Comparison of ENCODE assay signal across 17 cellular contexts in genomic region chr3:12968541-12968940, GRCh38.
DNase-seq lines count a peak whose midpoint lies in the region; ATAC-seq and TF ChIP-seq lines count a peak whose summit lies in the region.
"Had no signal": no experiment of that assay in that cellular context is flagged by ENCODE, and none has a peak within 500 bp of the region (broad histone marks: within the 10 kb centered on the region; RNA-seq: fewer than 3 reads in every experiment).

No MANE protein-coding gene starts in this region.

- no peaks in the 10 kb centered on the region for H3K36me3 ChIP-seq in right atrium auricular region
- H3K36me3 ChIP-seq: ovary, stomach had no signal

- no peaks in the 10 kb centered on the region for H3K9me3 Mint-ChIP-seq in T-helper 2 cell treated with Interferon-gamma antibody and Interleukin-4, amounts not matched to agents 5 μg/mL and 100 μg/mL, for 36 hours
- H3K9me3 Mint-ChIP-seq in activated B cell treated with CpG ODN at 0.5 μM for 24 hours = no peaks in the 10 kb centered on the region
- no peaks in the 10 kb centered on the region for H3K9me3 Mint-ChIP-seq in stimulated activated effector memory CD8-positive, alpha-beta T cell treated with anti-CD3 and anti-CD28 coated beads, Interleukin-12 subunit alpha, Interleukin-12 subunit beta, amount 100 ng/mL, for 72 hours

- ATAC-seq in activated B cell treated with CpG ODN at 0.5 μM for 24 hours (ENCODE audit: low read depth) = no peak
- ATAC-seq in stimulated activated effector memory CD8-positive, alpha-beta T cell treated with anti-CD3 and anti-CD28 coated beads, Interleukin-12 subunit alpha, Interleukin-12 subunit beta, amount 100 ng/mL, for 72 hours = no peak

- H3K27ac ChIP-seq in right atrium auricular region = peak overlapping the region; percentile 60 to 73
- H3K27ac ChIP-seq: HL-60, ovary, RWPE1 had no signal

- no peak overlapping the region for H3K4me3 ChIP-seq in right atrium auricular region

- H3K27me3 Mint-ChIP-seq in T-helper 2 cell treated with Interferon-gamma antibody and Interleukin-4, amounts not matched to agents 5 μg/mL and 100 μg/mL, for 36 hours (ENCODE audit: low read depth) = no peaks in the 10 kb centered on the region
- H3K27me3 Mint-ChIP-seq in activated B cell treated with CpG ODN at 0.5 μM for 24 hours = no peaks in the 10 kb centered on the region

- H3K36me3 Mint-ChIP-seq in T-helper 2 cell treated with Interferon-gamma antibody and Interleukin-4, amounts not matched to agents 5 μg/mL and 100 μg/mL, for 36 hours (ENCODE audit: low read depth) = peaks cover 18% of the 10 kb centered on the region
- peaks cover 59% of the 10 kb centered on the region for H3K36me3 Mint-ChIP-seq in activated B cell treated with CpG ODN at 0.5 μM for 24 hours (ENCODE audit: low read depth)
- H3K36me3 Mint-ChIP-seq in stimulated activated effector memory CD8-positive, alpha-beta T cell treated with anti-CD3 and anti-CD28 coated beads, Interleukin-12 subunit alpha, Interleukin-12 subunit beta, amount 100 ng/mL, for 72 hours = peaks cover 44% of the 10 kb centered on the region

- H3K9me3 ChIP-seq in right atrium auricular region = no peaks in the 10 kb centered on the region
- H3K9me3 ChIP-seq: ovary, stomach had no signal

- CTCF ChIA-PET in activated B cell treated with CpG ODN at 0.5 μM for 24 hours (lab: Charles Lee) = no interaction called here

- POLR2A ChIA-PET in activated B cell treated with CpG ODN at 0.5 μM for 24 hours (lab: Charles Lee) = interaction anchor here (0.6 kb wide), 1 partner anchor 377 kb away, joined by 3 read pairs; no protein-coding TSS in a partner anchor

- no peaks in the 10 kb centered on the region for H3K27me3 ChIP-seq in right atrium auricular region
- H3K27me3 ChIP-seq: ovary, stomach had no signal

- H3K4me3 Mint-ChIP-seq in T-helper 2 cell treated with Interferon-gamma antibody and Interleukin-4, amounts not matched to agents 5 μg/mL and 100 μg/mL, for 36 hours = peak overlapping the region; percentile 47
- H3K4me3 Mint-ChIP-seq in activated B cell treated with CpG ODN at 0.5 μM for 24 hours = peak overlapping the region; percentile 59
- H3K4me3 Mint-ChIP-seq in stimulated activated effector memory CD8-positive, alpha-beta T cell treated with anti-CD3 and anti-CD28 coated beads, Interleukin-12 subunit alpha, Interleukin-12 subunit beta, amount 100 ng/mL, for 72 hours = peak overlapping the region; percentile 68

- no peak for DNase-seq in T-helper 2 cell treated with Interferon-gamma antibody and Interleukin-4, amounts not matched to agents 5 μg/mL and 100 μg/mL, for 36 hours (ENCODE audit: low spot score)
- DNase-seq in T-helper 2 cell (no peak), activated B cell treated with CpG ODN at 0.5 μM for 24 hours (no peak), right atrium auricular region (ENCODE audit: low spot score) (no peak), GM10266 (ENCODE audit: extremely low spot score) (no peak), hepatic stellate cell (ENCODE audit: low spot score) (no peak), H4 (ENCODE audit: low spot score) (no peak)
- DNase-seq in stimulated activated effector memory CD8-positive, alpha-beta T cell treated with anti-CD3 and anti-CD28 coated beads, Interleukin-12 subunit alpha, Interleukin-12 subunit beta, amount 100 ng/mL, for 72 hours (ENCODE audit: low spot score in 2 of 2) = no peak
- DNase-seq: activated gamma-delta T cell; kidney glomerular epithelial cell; NCI-H510A; ovary; stimulated activated CD4-positive, alpha-beta T cell treated with anti-CD3 and anti-CD28 coated beads, Interleukin-1b, Interleukin-23, amount 100 ng/mL, for 48 hours; stomach; WERI-Rb-1 had no signal

- H3K4me1 Mint-ChIP-seq in T-helper 2 cell treated with Interferon-gamma antibody and Interleukin-4, amounts not matched to agents 5 μg/mL and 100 μg/mL, for 36 hours (ENCODE audit: low read depth) = peaks cover 39% of the 10 kb centered on the region
- H3K4me1 Mint-ChIP-seq in activated B cell treated with CpG ODN at 0.5 μM for 24 hours = peaks cover 86% of the 10 kb centered on the region
- peaks cover 84% of the 10 kb centered on the region for H3K4me1 Mint-ChIP-seq in stimulated activated effector memory CD8-positive, alpha-beta T cell treated with anti-CD3 and anti-CD28 coated beads, Interleukin-12 subunit alpha, Interleukin-12 subunit beta, amount 100 ng/mL, for 72 hours

- intact Hi-C loops in activated B cell treated with CpG ODN at 0.5 μM for 24 hours (cut with micrococcal nuclease) = loop anchor here (2.0 to 5.0 kb wide), 2 partner anchors 14 to 306 kb away; partner anchors contain the start of gene RAF1

- peaks cover 0 to 68% of the 10 kb centered on the region in 2 donors for H3K4me1 ChIP-seq in right atrium auricular region

- H3K27ac Mint-ChIP-seq in T-helper 2 cell treated with Interferon-gamma antibody and Interleukin-4, amounts not matched to agents 5 μg/mL and 100 μg/mL, for 36 hours = no peak overlapping the region
- no peak overlapping the region for H3K27ac Mint-ChIP-seq in activated B cell treated with CpG ODN at 0.5 μM for 24 hours
- no peak overlapping the region for H3K27ac Mint-ChIP-seq in stimulated activated effector memory CD8-positive, alpha-beta T cell treated with anti-CD3 and anti-CD28 coated beads, Interleukin-12 subunit alpha, Interleukin-12 subunit beta, amount 100 ng/mL, for 72 hours

- TF ChIP-seq CTCF in activated B cell treated with CpG ODN at 0.5 μM for 24 hours (IDR thresholded peaks at IDR 0.05) (no peak), right atrium auricular region (IDR thresholded peaks at IDR 0.05) (no peak), GM10266 (IDR thresholded peaks at IDR 0.05; ENCODE audit: control insufficient read depth, insufficient read depth, low read depth, missing control alignments) (no peak)
